18 cellular contexts compared by ENCODE assay signal in genomic region chr4:2075171-2075986, GRCh38. TPM values are rescaled to one million over a fixed set of nuclear protein-coding genes. Genes with fewer than 3 reads are reported as not detected.
DNase-seq lines count a peak whose midpoint lies in the region; ATAC-seq and TF ChIP-seq lines count a peak whose summit lies in the region.
"Had no signal": no experiment of that assay in that cellular context is flagged by ENCODE, and none has a peak within 500 bp of the region (broad histone marks: within the 10 kb centered on the region; RNA-seq: fewer than 3 reads in every experiment).

No MANE protein-coding gene starts in this region.

- H3K27ac Mint-ChIP-seq in endodermal cell (no peak overlapping the region), mesothelial cell of epicardium (no peak overlapping the region)

- TF ChIP-seq CTCF in GM13977 (IDR thresholded peaks at IDR 0.05; ENCODE audit: extremely low read depth, insufficient read depth, missing control alignments) (no peak), endodermal cell (conservative IDR thresholded peaks at IDR 0.05) (no peak), mesothelial cell of epicardium (IDR thresholded peaks at IDR 0.05; ENCODE audit: unreplicated experiment) (no peak), testis (IDR thresholded peaks at IDR 0.05) (no peak)

- no peaks in the 10 kb centered on the region for H4K20me1 ChIP-seq in BLaER1

- DNase-seq in GM13977 (ENCODE audit: low spot score) (peak; percentile 23), endodermal cell (peak; percentile 20), sciatic nerve (ENCODE audit: low spot score) (peak; percentile 42), mesothelial cell of epicardium (ENCODE audit: low spot score in 2 of 2, unreplicated experiment in 2 of 2) (no peak), testis (no peak), GM19238 (ENCODE audit: insufficient read length, low spot score) (no peak)
- DNase-seq: DND-41; NCI-H1105; NCI-H1694; NCI-H2081 treated with DMSO at 0.1 percent for 48 hours; NCI-H446 treated with DMSO at 0.1 percent for 48 hours; NK-92 treated with Interleukin-12 subunit alpha and Interleukin-12 subunit beta, amount 100 ng/mL, for 24 hours; Right ventricle myocardium superior had no signal

- H3K27ac ChIP-seq in BLaER1, result peak overlapping the region; percentile 70; the same call in 1 of the 2 replicates
- no peak overlapping the region for H3K27ac ChIP-seq in endodermal cell (ENCODE audit: low read depth, low read length)
- no peak overlapping the region for H3K27ac ChIP-seq in testis
- H3K27ac ChIP-seq: Peyer's patch had no signal

- peak overlapping the region; percentile 68 for H3K4me2 ChIP-seq in BLaER1

- in situ Hi-C loops in GM13977 (cut with MboI; ENCODE audit: low pct_unique_long_range_greater_than_20kb, low sequenced_read_pairs, unreplicated experiment), result no loop called here

- H3K27me3 ChIP-seq in BLaER1 (no peaks in the 10 kb centered on the region), endodermal cell (ENCODE audit: control insufficient read depth, insufficient read depth, low read length, poor library complexity, severe bottlenecking) (no peaks in the 10 kb centered on the region), testis (no peaks in the 10 kb centered on the region)
- H3K27me3 ChIP-seq: Peyer's patch had no signal

- no peaks in the 10 kb centered on the region for H3K27me3 Mint-ChIP-seq in endodermal cell (ENCODE audit: insufficient read depth)
- no peaks in the 10 kb centered on the region for H3K27me3 Mint-ChIP-seq in mesothelial cell of epicardium (ENCODE audit: low read depth)

- H3K4me1 ChIP-seq in BLaER1 (peaks cover 63% of the 10 kb centered on the region), endodermal cell (ENCODE audit: control insufficient read depth, insufficient read depth, low read length) (peaks cover 3% of the 10 kb centered on the region), testis (peaks cover 40% of the 10 kb centered on the region)
- H3K4me1 ChIP-seq: Peyer's patch had no signal

- no peak overlapping the region for H3K4me3 ChIP-seq in BLaER1
- no peak overlapping the region for H3K4me3 ChIP-seq in endodermal cell (ENCODE audit: low read length)
- no peak overlapping the region for H3K4me3 ChIP-seq in testis
- H3K4me3 ChIP-seq: HAP-1, K562, Peyer's patch had no signal

- H3K36me3 ChIP-seq in BLaER1, result no peaks in the 10 kb centered on the region
- no peaks in the 10 kb centered on the region for H3K36me3 ChIP-seq in endodermal cell (ENCODE audit: control insufficient read depth, insufficient read depth, low read length)
- no peaks in the 10 kb centered on the region for H3K36me3 ChIP-seq in testis (ENCODE audit: low read depth, missing control alignments)
- H3K36me3 ChIP-seq: HAP-1, Peyer's patch had no signal

- H3K9me3 ChIP-seq in BLaER1 (no peaks in the 10 kb centered on the region), endodermal cell (ENCODE audit: control insufficient read depth, low read length) (no peaks in the 10 kb centered on the region), testis (no peaks in the 10 kb centered on the region)
- H3K9me3 ChIP-seq: HAP-1, Peyer's patch had no signal

- H3K4me3 Mint-ChIP-seq in endodermal cell (no peak overlapping the region), mesothelial cell of epicardium (no peak overlapping the region)

- no peaks in the 10 kb centered on the region for H3K4me1 Mint-ChIP-seq in endodermal cell
- peaks cover 6% of the 10 kb centered on the region for H3K4me1 Mint-ChIP-seq in mesothelial cell of epicardium
- H3K4me1 Mint-ChIP-seq: CD14-positive monocyte had no signal

- 0 out of 2 replicates have a peak overlapping the region, but pooled peaks have one; percentile 15 for H3K9ac ChIP-seq in BLaER1
- no peak overlapping the region for H3K9ac ChIP-seq in endodermal cell (ENCODE audit: extremely low read depth, low read length, poor library complexity, severe bottlenecking)

- H3K36me3 Mint-ChIP-seq in endodermal cell (ENCODE audit: low read depth) (no peaks in the 10 kb centered on the region), mesothelial cell of epicardium (no peaks in the 10 kb centered on the region)
- H3K36me3 Mint-ChIP-seq: CD14-positive monocyte had no signal

- intact Hi-C loops in sciatic nerve (cut with DNase I) (no loop called here), testis (cut with DNase I; ENCODE audit: low total_unique reads) (no loop called here)

- no peak for TF ChIP-seq POLR2A in testis (IDR thresholded peaks at IDR 0.05)

- 91 to 100% methylated on average over 5 to 12 of the region's 12 CpGs for WGBS in endodermal cell (ENCODE audit: insufficient coverage in 1 of 2, insufficient read length in 1 of 2), 2 experiments
- WGBS in testis, 2 donors, result 93 to 96% methylated on average over 8 to 12 of the region's 12 CpGs

- H3K9me3 Mint-ChIP-seq in endodermal cell (no peaks in the 10 kb centered on the region), mesothelial cell of epicardium (no peaks in the 10 kb centered on the region)
- H3K9me3 Mint-ChIP-seq: CD14-positive monocyte had no signal

- ATAC-seq in sciatic nerve, result no peak
- ATAC-seq: K562 had no signal

RNA-seq across cellular contexts. Expression of gene NAT8L, which starts 16.3 kb away (rescaled TPM):
- total RNA-seq in endodermal cell (1 to 10 TPM; 5.0 to 6.4 TPM), sciatic nerve (8.1 TPM), mesothelial cell of epicardium (25.2 to 28.2 TPM (median 25.2 TPM) in 3 replicates), testis (10 to 100 TPM; 56.6 to 82.9 TPM)
- polyA plus RNA-seq in endodermal cell (2013, experiment 1 of 2), result 13.4 TPM
- 11.1 TPM for polyA plus RNA-seq in endodermal cell (2013, experiment 2 of 2)
- polyA plus RNA-seq in testis (ENCODE audit: insufficient read depth, low read depth, low replicate concordance), result 36.6 TPM
- polyA plus RNA-seq: CD14-positive monocyte had no signal

Comparison
In these comparisons a context has a peak if more than half of its experiments do, and no peak if none do; other contexts are left out.
1. DNase-seq: peak in GM13977 (single experiment), endodermal cell (single experiment) and sciatic nerve (single experiment); none in mesothelial cell of epicardium (0 of 2), testis (single experiment) and GM19238 (single experiment).